ENCODE assay signal across 8 cellular contexts in the genomic region with DNA sequence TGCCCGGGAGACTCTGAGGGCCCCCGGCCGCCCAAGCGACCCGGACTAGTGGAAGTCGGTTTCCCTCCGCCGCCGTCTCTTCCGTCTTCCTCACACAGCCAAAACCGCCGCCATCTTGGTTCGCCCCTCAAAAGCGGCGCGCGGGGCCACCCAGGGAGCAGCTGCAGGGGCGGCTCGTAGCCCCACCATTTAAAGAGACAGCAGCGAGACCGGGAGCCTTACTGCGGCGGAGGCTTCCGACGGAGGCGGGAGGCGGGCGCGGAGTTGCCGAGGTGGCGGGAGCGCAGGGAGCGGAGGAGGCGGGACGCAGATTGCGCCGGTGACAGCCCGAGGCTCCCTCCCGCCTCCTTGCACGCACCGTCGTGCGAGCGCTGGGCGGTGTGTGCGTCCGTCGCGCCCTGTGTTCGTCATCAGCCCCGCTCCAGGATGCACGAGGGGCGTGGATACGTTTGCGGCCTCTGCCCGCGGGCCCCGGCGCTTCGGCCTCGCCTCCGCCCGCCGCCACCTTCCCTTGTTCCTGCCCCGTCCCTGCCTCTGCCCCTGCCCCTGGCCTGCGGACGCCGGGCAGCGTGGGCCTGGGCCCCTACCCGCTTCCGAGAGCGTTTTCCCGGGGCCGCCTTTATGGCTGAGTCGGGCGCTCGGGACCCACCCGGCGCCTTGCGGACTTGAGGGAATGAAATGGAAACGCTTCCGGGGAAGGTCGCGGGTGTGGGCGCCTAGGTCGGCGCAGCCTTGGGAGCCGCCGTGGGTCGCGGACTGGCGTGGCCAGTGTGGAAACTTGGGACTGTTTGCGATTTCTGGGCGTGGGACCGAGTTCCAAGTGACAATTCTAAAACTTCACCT. TPM values are rescaled to one million over a fixed set of nuclear protein-coding genes. Genes with fewer than 3 reads are reported as not detected.
DNase-seq lines count a peak whose midpoint lies in the region; ATAC-seq and TF ChIP-seq lines count a peak whose summit lies in the region.

A gene (minus strand): TSS at position 140 of the 843 bp plus-strand sequence. CDS start 663 bp downstream, outside the sequence.

- peak within 1 kb of the TSS; percentile 96 for H3K4me3 ChIP-seq in left ventricle myocardium inferior
- H3K4me3 ChIP-seq in prostate gland, result peak within 1 kb of the TSS; percentile 84 to 98
- H3K4me3 ChIP-seq in urinary bladder (ENCODE audit: low read depth, low read length), result peak within 1 kb of the TSS; percentile 86

- H3K36me3 ChIP-seq in left ventricle myocardium inferior (peaks cover 10% of the 10 kb centered on the region), prostate gland (no peaks in the 10 kb centered on the region), urinary bladder (ENCODE audit: insufficient read depth) (no peaks in the 10 kb centered on the region)

- peaks cover 24% of the 10 kb centered on the region for H3K4me1 Mint-ChIP-seq in T-helper 1 cell treated with Interleukin-12 subunit alpha and Interleukin-12 subunit beta and Interleukin-4 antibody, amounts not matched to agents 30 μg/mL and 1 μg/mL, for 36 hours (ENCODE audit: low read depth)

- H3K27me3 ChIP-seq in left ventricle myocardium inferior (ENCODE audit: low read depth) (no peaks in the 10 kb centered on the region), prostate gland (replicated peaks; ENCODE audit: insufficient read depth) (no peaks in the 10 kb centered on the region)

- H3K27ac ChIP-seq in left ventricle myocardium inferior (replicated peaks) (peak within 1 kb of the TSS; percentile 99), prostate gland (peak within 1 kb of the TSS; percentile 98 to 99), urinary bladder (ENCODE audit: low read depth) (peak within 1 kb of the TSS; percentile 100)

- peak within 1 kb of the TSS; percentile 100 for H3K4me3 Mint-ChIP-seq in T-helper 1 cell treated with Interleukin-12 subunit alpha and Interleukin-12 subunit beta and Interleukin-4 antibody, amounts not matched to agents 30 μg/mL and 1 μg/mL, for 36 hours

- DNase-seq in GM13977 (ENCODE audit: low spot score) (peak; percentile 98), NCI-H1694 (lab: John Stamatoyannopoulos, UW) (peak; percentile 96), amniotic stem cell (lab: John Stamatoyannopoulos, UW) (peak; percentile 99), left ventricle myocardium inferior (peak; percentile 95), prostate gland (ENCODE audit: low spot score) (peak; percentile 92)

- TF ChIP-seq CTCF in GM13977 (IDR thresholded peaks at IDR 0.05; ENCODE audit: extremely low read depth, insufficient read depth, missing control alignments), result no peak
- TF ChIP-seq CTCF in left ventricle myocardium inferior (IDR thresholded peaks at IDR 0.05; ENCODE audit: borderline replicate concordance), result no peak
- TF ChIP-seq CTCF in prostate gland (IDR thresholded peaks at IDR 0.05), result no peak

- peak; percentile 72 for ATAC-seq in HG02884 (IDR thresholded peaks at IDR 0.05; ENCODE audit: unreplicated experiment)

- TF ChIP-seq POLR2A in prostate gland (IDR thresholded peaks at IDR 0.05), result peak; percentile 87

- in situ Hi-C loops in GM13977 (cut with MboI; ENCODE audit: low pct_unique_long_range_greater_than_20kb, low sequenced_read_pairs, unreplicated experiment), result no loop called here

- H3K9me3 ChIP-seq in left ventricle myocardium inferior (replicated peaks) (no peaks in the 10 kb centered on the region), prostate gland (no peaks in the 10 kb centered on the region)

- intact Hi-C loops in left ventricle myocardium inferior (cut with micrococcal nuclease) (no loop called here), prostate gland (cut with DNase I) (no loop called here)

- H3K27ac Mint-ChIP-seq in T-helper 1 cell treated with Interleukin-12 subunit alpha and Interleukin-12 subunit beta and Interleukin-4 antibody, amounts not matched to agents 30 μg/mL and 1 μg/mL, for 36 hours, result peak within 1 kb of the TSS; percentile 99

- H3K4me1 ChIP-seq in left ventricle myocardium inferior, result peaks cover 57% of the 10 kb centered on the region
- peaks cover 4% of the 10 kb centered on the region for H3K4me1 ChIP-seq in prostate gland (replicated peaks)
- no peaks in the 10 kb centered on the region for H3K4me1 ChIP-seq in urinary bladder (ENCODE audit: insufficient read depth)

- under 1% methylated on average over 93 of the region's 95 CpGs for WGBS in prostate gland
- WGBS in urinary bladder, result under 1% methylated on average over 95 of the region's 95 CpGs

- H3K27me3 Mint-ChIP-seq in T-helper 1 cell treated with Interleukin-12 subunit alpha and Interleukin-12 subunit beta and Interleukin-4 antibody, amounts not matched to agents 30 μg/mL and 1 μg/mL, for 36 hours (ENCODE audit: low read depth), result no peaks in the 10 kb centered on the region

- peaks cover 28% of the 10 kb centered on the region for H3K36me3 Mint-ChIP-seq in T-helper 1 cell treated with Interleukin-12 subunit alpha and Interleukin-12 subunit beta and Interleukin-4 antibody, amounts not matched to agents 30 μg/mL and 1 μg/mL, for 36 hours (ENCODE audit: low read depth)

- no peaks in the 10 kb centered on the region for H3K9me3 Mint-ChIP-seq in T-helper 1 cell treated with Interleukin-12 subunit alpha and Interleukin-12 subunit beta and Interleukin-4 antibody, amounts not matched to agents 30 μg/mL and 1 μg/mL, for 36 hours

RNA-seq across cellular contexts. Expression of the gene that starts here (rescaled TPM):
- total RNA-seq in left ventricle myocardium inferior (38.3 TPM), prostate gland (10 to 100 TPM; 63.4 to 97.2 TPM), urinary bladder (129 TPM)
- 48.2 TPM for polyA plus RNA-seq in urinary bladder

Comparison
In these comparisons a context has a peak if more than half of its experiments do, and no peak if none do; other contexts are left out.
1. Peak in every context shown above with its lines: DNase-seq, ATAC-seq, H3K4me3 ChIP-seq and H3K27ac ChIP-seq.